ENCODE assay signal across 13 cellular contexts in the genomic region with DNA sequence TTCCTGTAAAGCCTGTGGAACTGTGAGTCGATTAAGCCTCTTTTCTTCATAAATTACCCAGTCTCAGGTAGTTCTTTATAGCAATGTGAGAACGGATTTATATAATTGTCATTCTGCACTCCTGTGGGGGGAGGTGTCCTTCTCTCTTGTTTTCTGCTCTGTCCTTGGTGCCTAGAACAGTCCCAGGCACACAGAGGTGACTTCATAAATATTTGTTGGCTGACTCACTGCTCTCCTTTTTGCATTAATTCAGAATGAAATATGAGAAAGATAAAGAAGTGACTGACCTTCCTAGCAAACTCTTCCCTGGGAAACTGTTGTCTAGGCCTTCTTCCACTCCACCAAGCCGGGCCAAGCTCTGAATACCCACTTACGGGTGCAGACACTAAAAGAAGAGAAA.
DNase-seq lines count a peak whose midpoint lies in the region; ATAC-seq and TF ChIP-seq lines count a peak whose summit lies in the region.
"Had no signal": no experiment of that assay in that cellular context is flagged by ENCODE, and none has a peak within 500 bp of the region (broad histone marks: within the 10 kb centered on the region; RNA-seq: fewer than 3 reads in every experiment).

No MANE protein-coding gene starts in this region.

- H3K36me3 Mint-ChIP-seq in progenitor cell of endocrine pancreas (ENCODE audit: insufficient read depth), result no peaks in the 10 kb centered on the region
- H3K36me3 Mint-ChIP-seq: CD4-positive, CD25-positive, alpha-beta regulatory T cell had no signal

- peak; percentile 20 for DNase-seq in ELR (ENCODE audit: low read depth)
- DNase-seq in NCI-H226, result peak; percentile 13
- peak; percentile 23 for DNase-seq in amniotic epithelial cell (ENCODE audit: low read depth)
- DNase-seq in progenitor cell of endocrine pancreas (ENCODE audit: low spot score, unreplicated experiment), result no peak
- DNase-seq in activated naive CD4-positive, alpha-beta T cell treated with Interleukin-2 at 50 U/mL for 16 hours, result no peak
- DNase-seq in coronary artery (ENCODE audit: low spot score), result no peak
- DNase-seq: 8988T; AML-193; CD4-positive, CD25-positive, alpha-beta regulatory T cell; HFFc6 had no signal

- no peaks in the 10 kb centered on the region for H3K27me3 Mint-ChIP-seq in progenitor cell of endocrine pancreas
- H3K27me3 Mint-ChIP-seq: CD4-positive, CD25-positive, alpha-beta regulatory T cell had no signal

- no peaks in the 10 kb centered on the region for H3K4me1 Mint-ChIP-seq in progenitor cell of endocrine pancreas (ENCODE audit: low read depth)
- H3K4me1 Mint-ChIP-seq: CD4-positive, CD25-positive, alpha-beta regulatory T cell had no signal

- no peak overlapping the region for H3K4me3 Mint-ChIP-seq in progenitor cell of endocrine pancreas (ENCODE audit: low read depth)
- H3K4me3 Mint-ChIP-seq: CD4-positive, CD25-positive, alpha-beta regulatory T cell; HFFc6 had no signal

- TF ChIP-seq CTCF in progenitor cell of endocrine pancreas (IDR thresholded peaks at IDR 0.05; ENCODE audit: unreplicated experiment) (no peak), coronary artery (IDR thresholded peaks at IDR 0.05) (no peak)

- H3K27ac Mint-ChIP-seq in progenitor cell of endocrine pancreas, result peak overlapping the region; percentile 18
- H3K27ac Mint-ChIP-seq: CD4-positive, CD25-positive, alpha-beta regulatory T cell; HFFc6 had no signal

- H3K4me3 ChIP-seq in coronary artery, result no peak overlapping the region
- H3K4me3 ChIP-seq: BLaER1, HAP-1 had no signal

- H3K9me3 Mint-ChIP-seq in progenitor cell of endocrine pancreas (ENCODE audit: low read depth), result peaks cover 13% of the 10 kb centered on the region

- ATAC-seq in GM21390 (IDR thresholded peaks at IDR 0.05; ENCODE audit: unreplicated experiment), result no peak

- no peak overlapping the region for H3K27ac ChIP-seq in coronary artery
- H3K27ac ChIP-seq: BLaER1 had no signal

Comparison
In these comparisons a context has a peak if more than half of its experiments do, and no peak if none do; other contexts are left out.
1. DNase-seq: peak in ELR (single experiment), NCI-H226 (single experiment) and amniotic epithelial cell (single experiment); none in progenitor cell of endocrine pancreas (single experiment), activated naive CD4-positive, alpha-beta T cell treated with Interleukin-2 at 50 U/mL for 16 hours (single experiment) and coronary artery (single experiment).